Comparison of ENCODE assay signal across 20 cellular contexts in the genomic region with DNA sequence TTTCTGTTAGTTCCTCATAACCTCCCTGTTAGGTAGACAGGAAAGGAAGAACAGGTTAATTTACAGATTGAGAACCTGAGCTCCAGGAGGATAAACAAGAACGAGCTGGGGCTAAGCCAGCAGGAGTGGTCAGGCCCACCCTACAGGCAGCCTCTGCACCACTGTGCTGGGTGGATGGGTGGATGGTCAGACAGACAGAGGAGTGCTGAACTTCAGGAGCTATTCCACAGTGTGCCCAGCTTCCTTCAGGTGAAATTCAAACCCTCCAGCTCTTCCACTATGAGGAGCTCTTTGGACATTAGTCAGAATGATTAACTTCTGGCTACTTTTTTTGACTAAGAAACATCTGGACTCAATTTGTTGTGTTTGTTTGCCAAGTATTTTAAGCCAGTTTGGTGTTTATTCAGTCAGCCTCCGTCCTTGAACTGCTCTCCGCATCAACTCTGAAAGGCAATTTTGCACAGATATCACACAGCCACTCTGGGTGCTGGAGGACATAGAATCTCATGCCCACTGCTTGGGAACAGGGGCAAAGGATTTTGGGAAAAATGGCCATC.
DNase-seq lines count a peak whose midpoint lies in the region; ATAC-seq and TF ChIP-seq lines count a peak whose summit lies in the region.
"Had no signal": no experiment of that assay in that cellular context is flagged by ENCODE, and none has a peak within 500 bp of the region (broad histone marks: within the 10 kb centered on the region; RNA-seq: fewer than 3 reads in every experiment).

No MANE protein-coding gene starts in this region.

- no peaks in the 10 kb centered on the region for H3K79me2 ChIP-seq in PC-9 (ENCODE audit: low read depth)
- H3K79me2 ChIP-seq: parathyroid adenoma had no signal

- no peak overlapping the region for H3K4me3 Mint-ChIP-seq in Calu3 (ENCODE audit: low read depth, unreplicated experiment)
- no peak overlapping the region for H3K4me3 Mint-ChIP-seq in endodermal cell
- H3K4me3 Mint-ChIP-seq: activated CD4-positive, alpha-beta T cell treated with anti-CD3 and anti-CD28 coated beads, Interleukin-2, amount 10 ng/mL, durations not matched to agents 24 days and 14 days; activated naive CD4-positive, alpha-beta T cell treated with anti-CD3 and anti-CD28 coated beads for 36 hours; naive B cell had no signal

- BruUV-seq in Calu3 (replicated peaks; lab: Mats Ljungman, UMichigan), result no TSS peak
- BruUV-seq in PC-9 (replicated peaks; lab: Mats Ljungman, UMichigan), result no TSS peak

- H3K4me1 Mint-ChIP-seq in Calu3 (ENCODE audit: low read depth, unreplicated experiment) (no peaks in the 10 kb centered on the region), endodermal cell (no peaks in the 10 kb centered on the region)
- H3K4me1 Mint-ChIP-seq: activated CD4-positive, alpha-beta T cell treated with anti-CD3 and anti-CD28 coated beads, Interleukin-2, amount 10 ng/mL, durations not matched to agents 24 days and 14 days; naive B cell had no signal

- H3F3A ChIP-seq in PC-9 (ENCODE audit: insufficient read depth, low read depth), result no peaks in the 10 kb centered on the region

- no peaks in the 10 kb centered on the region for H4K20me1 ChIP-seq in PC-9 (ENCODE audit: insufficient read depth)

- peaks cover 3% of the 10 kb centered on the region for H3K9me3 Mint-ChIP-seq in Calu3 (ENCODE audit: low read depth, unreplicated experiment)
- no peaks in the 10 kb centered on the region for H3K9me3 Mint-ChIP-seq in endodermal cell
- H3K9me3 Mint-ChIP-seq: activated CD4-positive, alpha-beta T cell treated with anti-CD3 and anti-CD28 coated beads, Interleukin-2, amount 10 ng/mL, durations not matched to agents 24 days and 14 days had no signal

- H3K4me3 ChIP-seq in adipocyte (ENCODE audit: low read length) (no peak overlapping the region), endodermal cell (ENCODE audit: low read length) (no peak overlapping the region), PC-9 (no peak overlapping the region)
- H3K4me3 ChIP-seq: breast epithelium, upper lobe of left lung had no signal

- H3K36me3 ChIP-seq in adipocyte (ENCODE audit: control insufficient read depth, insufficient read depth, low read length, severe bottlenecking) (no peaks in the 10 kb centered on the region), endodermal cell (ENCODE audit: control insufficient read depth, insufficient read depth, low read length) (no peaks in the 10 kb centered on the region), PC-9 (ENCODE audit: low read depth) (no peaks in the 10 kb centered on the region)
- H3K36me3 ChIP-seq: breast epithelium, upper lobe of left lung had no signal

- POLR2A ChIA-PET in PC-9 (lab: Charles Lee; ENCODE audit: unreplicated experiment), result no interaction called here

- H3K9ac ChIP-seq in adipocyte (ENCODE audit: low read length) (no peak overlapping the region), endodermal cell (ENCODE audit: extremely low read depth, low read length, poor library complexity, severe bottlenecking) (no peak overlapping the region)
- H3K9ac ChIP-seq: parathyroid adenoma had no signal

- peak; percentile 54 for ATAC-seq in Right ventricle myocardium superior (ENCODE audit: poor library complexity)
- ATAC-seq in GM21717 (IDR thresholded peaks at IDR 0.05; ENCODE audit: unreplicated experiment), result no peak
- ATAC-seq: Panc1 had no signal

- WGBS in endodermal cell (ENCODE audit: insufficient coverage in 1 of 2, insufficient read length in 1 of 2), 2 experiments, result 87% methylated on average over 3 of the region's 3 CpGs

- CTCF ChIA-PET in Calu3 (lab: Charles Lee) (interaction anchor here (0.7 kb wide), 1 partner anchor 14 kb away, joined by 3 read pairs; no protein-coding TSS in a partner anchor), PC-9 (lab: Charles Lee) (no interaction called here)

- H3K27me3 ChIP-seq in adipocyte (replicated peaks; ENCODE audit: control insufficient read depth, insufficient read depth, low read length) (peaks cover 4% of the 10 kb centered on the region), endodermal cell (ENCODE audit: control insufficient read depth, insufficient read depth, low read length, poor library complexity, severe bottlenecking) (no peaks in the 10 kb centered on the region), PC-9 (ENCODE audit: insufficient read depth, low read depth) (no peaks in the 10 kb centered on the region)
- H3K27me3 ChIP-seq: breast epithelium, upper lobe of left lung had no signal

- H3K27ac ChIP-seq in endodermal cell (ENCODE audit: low read depth, low read length) (no peak overlapping the region), PC-9 (no peak overlapping the region)
- H3K27ac ChIP-seq: breast epithelium, parathyroid adenoma, upper lobe of left lung had no signal

- H3K36me3 Mint-ChIP-seq in Calu3 (ENCODE audit: insufficient read depth, unreplicated experiment), result no peaks in the 10 kb centered on the region
- H3K36me3 Mint-ChIP-seq in endodermal cell (ENCODE audit: low read depth), result no peaks in the 10 kb centered on the region
- H3K36me3 Mint-ChIP-seq: naive B cell had no signal

- TF ChIP-seq CTCF in Calu3 (IDR thresholded peaks at IDR 0.05; ENCODE audit: unreplicated experiment) (no peak), endodermal cell (conservative IDR thresholded peaks at IDR 0.05) (no peak), PC-9 (conservative IDR thresholded peaks at IDR 0.05) (no peak)

- H2AFZ ChIP-seq in PC-9, result no peak overlapping the region
- H2AFZ ChIP-seq: parathyroid adenoma had no signal

- H3K9me3 ChIP-seq in adipocyte (ENCODE audit: control insufficient read depth, low read length), result no peaks in the 10 kb centered on the region
- H3K9me3 ChIP-seq in endodermal cell (ENCODE audit: control insufficient read depth, low read length), result no peaks in the 10 kb centered on the region
- no peaks in the 10 kb centered on the region for H3K9me3 ChIP-seq in PC-9 (ENCODE audit: insufficient read depth, low read depth)
- H3K9me3 ChIP-seq: breast epithelium, upper lobe of left lung had no signal

- H3K9me2 ChIP-seq in PC-9 (ENCODE audit: insufficient read depth), result no peaks in the 10 kb centered on the region

- intact Hi-C loops in Right ventricle myocardium superior (cut with DNase I), result no loop called here
- intact Hi-C loops in cardiac septum (cut with DNase I), result no loop called here
- intact Hi-C loops in Calu3 (cut with micrococcal nuclease; ENCODE audit: unreplicated experiment), result no loop called here
- intact Hi-C loops in PC-9 (cut with micrococcal nuclease; ENCODE audit: unreplicated experiment), result no loop called here

- DNase-seq in Right ventricle myocardium superior (no peak), cardiac septum (ENCODE audit: low spot score) (no peak), adipocyte (ENCODE audit: low read depth) (peak; percentile 84), fibroblast of the conjunctiva (ENCODE audit: low read depth) (peak; percentile 78), Calu3 (no peak), endodermal cell (no peak), PC-9 (no peak)
- DNase-seq: activated CD4-positive, alpha-beta T cell treated with anti-CD3 and anti-CD28 coated beads, Interleukin-2, amount 10 ng/mL, durations not matched to agents 24 days and 14 days; activated CD8-positive, alpha-beta memory T cell treated with anti-CD3 and anti-CD28 coated beads, Interleukin-2, amount 50 U/mL, for 48 hours; activated naive CD4-positive, alpha-beta T cell treated with anti-CD3 and anti-CD28 coated beads for 36 hours; naive B cell; NCI-H2029 treated with DMSO at 0.1 percent for 48 hours; NCI-H524 treated with DMSO at 0.1 percent for 48 hours; stimulated activated CD4-positive, alpha-beta T cell treated with anti-CD3 and anti-CD28 coated beads, Interleukin-12 subunit alpha, Interleukin-12 subunit beta, amount 100 ng/mL, for 4 hours; stimulated activated naive CD4-positive, alpha-beta T cell; upper lobe of left lung had no signal

- H3K27me3 Mint-ChIP-seq in Calu3 (ENCODE audit: unreplicated experiment) (peaks cover 44% of the 10 kb centered on the region), endodermal cell (ENCODE audit: insufficient read depth) (no peaks in the 10 kb centered on the region)

- H3K4me1 ChIP-seq in adipocyte (ENCODE audit: control insufficient read depth, insufficient read depth, low read length) (peaks cover 24% of the 10 kb centered on the region), endodermal cell (ENCODE audit: control insufficient read depth, insufficient read depth, low read length) (no peaks in the 10 kb centered on the region), PC-9 (replicated peaks; ENCODE audit: insufficient read depth) (no peaks in the 10 kb centered on the region)
- H3K4me1 ChIP-seq: breast epithelium, parathyroid adenoma, upper lobe of left lung had no signal

- H3K27ac Mint-ChIP-seq in Calu3 (ENCODE audit: unreplicated experiment) (no peak overlapping the region), endodermal cell (no peak overlapping the region)
- H3K27ac Mint-ChIP-seq: activated CD4-positive, alpha-beta T cell treated with anti-CD3 and anti-CD28 coated beads, Interleukin-2, amount 10 ng/mL, durations not matched to agents 24 days and 14 days; activated naive CD4-positive, alpha-beta T cell treated with anti-CD3 and anti-CD28 coated beads for 36 hours; naive B cell had no signal

- no peak overlapping the region for H3K4me2 ChIP-seq in PC-9

Comparison
In these comparisons a context has a peak if more than half of its experiments do, and no peak if none do; other contexts are left out.
1. DNase-seq: peak in adipocyte (single experiment) and fibroblast of the conjunctiva (single experiment); none in Right ventricle myocardium superior (single experiment), cardiac septum (single experiment), Calu3 (single experiment), endodermal cell (single experiment) and PC-9 (0 of 2).